1 cellular context compared by ENCODE assay signal in genomic region chr16:30065112-30065942, GRCh38.
TF ChIP-seq lines count a peak whose summit lies in the region.

TSS of gene ALDOA (plus strand) at chr16:30065760. CDS start at chr16:30066898, 1,138 bp downstream.

TF ChIP-seq in SK-N-SH, 30 proteins besides CTCF, POLR2A, EP300 and RAD21 (continued from another document):
- no peak for TF ChIP-seq REST (IDR thresholded peaks at IDR 0.05; ENCODE audit: low read depth, low read length)
- TF ChIP-seq FOXJ3 (CRISPR knock-in tag; IDR thresholded peaks at IDR 0.05) = no peak; the same call in 1 of the 2 replicates
- TF ChIP-seq RXRA (IDR thresholded peaks at IDR 0.05; ENCODE audit: borderline replicate concordance, low read depth) = 0 out of 2 replicates have a peak, but pooled peaks have one; percentile 87
- TF ChIP-seq TEAD4 (IDR thresholded peaks at IDR 0.05; ENCODE audit: borderline replicate concordance, insufficient read depth) = 0 out of 2 replicates have a peak, but pooled peaks have one; percentile 63
- peak; percentile 42; the same call in 1 of the 2 replicates for TF ChIP-seq NRF1 (IDR thresholded peaks at IDR 0.05; ENCODE audit: low read depth, low read length)
- TF ChIP-seq NFIC (IDR thresholded peaks at IDR 0.05; ENCODE audit: borderline replicate concordance) = peak; percentile 47; the same call in 1 of the 2 replicates
TF ChIP-seq in SK-N-SH: peak in this region for 19.
